ENCODE assay signal across 8 cellular contexts in genomic region chr9:79477955-79478751, GRCh38.
DNase-seq lines count a peak whose midpoint lies in the region; ATAC-seq and TF ChIP-seq lines count a peak whose summit lies in the region.

No MANE protein-coding gene starts in this region.

- peak; percentile 62 for TF ChIP-seq CTCF in AG04450 (IDR thresholded peaks at IDR 0.05; ENCODE audit: low read depth, low read length)
- TF ChIP-seq CTCF in GM13977 (IDR thresholded peaks at IDR 0.05; ENCODE audit: extremely low read depth, insufficient read depth, missing control alignments) = peak; percentile 43
- TF ChIP-seq CTCF in foreskin fibroblast (IDR thresholded peaks at IDR 0.05; ENCODE audit: low read depth, low read length) = peak; percentile 44

- H3K27me3 ChIP-seq in AG04450 (ENCODE audit: control insufficient read depth, insufficient read depth, low read length) = no peaks in the 10 kb centered on the region

- CTCF ChIA-PET in AG04450 (lab: Charles Lee) = interaction anchor here (0.6 to 1.0 kb wide), 2 partner anchors 12 to 581 kb away, joined by 3 read pairs; no protein-coding TSS in a partner anchor

- no peak for DNase-seq in AG04450 (ENCODE audit: low read depth, low spot score)
- peak; percentile 20 for DNase-seq in GM13977 (ENCODE audit: low spot score)
- DNase-seq in UCSD-AML1 (lab: John Stamatoyannopoulos, UW; ENCODE audit: unreplicated experiment) = peak; percentile 12
- DNase-seq in foreskin fibroblast = peak in 1 of 2 donors; percentile 49
- peak; percentile 31 for DNase-seq in stimulated activated CD8-positive, alpha-beta memory T cell treated with anti-CD3 and anti-CD28 coated beads, Interleukin-4, amount 100 ng/mL, for 48 hours

- in situ Hi-C loops in GM13977 (cut with MboI; ENCODE audit: low pct_unique_long_range_greater_than_20kb, low sequenced_read_pairs, unreplicated experiment) = no loop called here

- ATAC-seq in HG03196 (IDR thresholded peaks at IDR 0.05; ENCODE audit: unreplicated experiment) (peak; percentile 69), GM21447 (IDR thresholded peaks at IDR 0.05; ENCODE audit: unreplicated experiment) (no peak), HG03460 (IDR thresholded peaks at IDR 0.05; ENCODE audit: unreplicated experiment) (no peak)

- H3K9me3 ChIP-seq in AG04450 (ENCODE audit: control insufficient read depth, insufficient read depth, low read length) = no peaks in the 10 kb centered on the region

- no peak overlapping the region for H3K4me3 ChIP-seq in AG04450 (ENCODE audit: low read depth, low read length)
- no peak overlapping the region for H3K4me3 ChIP-seq in foreskin fibroblast (ENCODE audit: low read depth in 1 of 2, low read length in 2 of 2)

- H3K27ac ChIP-seq in AG04450 (ENCODE audit: low read depth, low read length) = no peak overlapping the region

- POLR2A ChIA-PET in AG04450 (lab: Yijun Ruan, JAX) = interaction anchor here (0.6 kb wide), 1 partner anchor 282 kb away, joined by 3 read pairs; no protein-coding TSS in a partner anchor
